27 cellular contexts compared by ENCODE assay signal in genomic region chr2:8107162-8107561, GRCh38.
"Had no signal": no experiment of that assay in that cellular context is flagged by ENCODE, and none has a peak within 500 bp of the region (broad histone marks: within the 10 kb centered on the region; RNA-seq: fewer than 3 reads in every experiment).

No MANE protein-coding gene starts in this region.

- H3K9me3 Mint-ChIP-seq: immature natural killer cell; memory B cell; naive B cell; stimulated activated memory B cell treated with anti-CD40 and anti-IgM and Interleukin-4, amounts not matched to agents 10 μg/mL and 1 μg/mL and 100 μg/mL, for 72 hours; stimulated activated naive CD8-positive, alpha-beta T cell treated with anti-CD3 and anti-CD28 coated beads, Interleukin-15, Interleukin-2, amounts not matched to agents 100 ng/mL and 50 ng/mL, for 24 hours had no signal

- H3K27me3 Mint-ChIP-seq: stimulated activated naive CD8-positive, alpha-beta T cell treated with anti-CD3 and anti-CD28 coated beads, Interleukin-15, Interleukin-2, amounts not matched to agents 100 ng/mL and 50 ng/mL, for 24 hours had no signal

- H3K4me1 Mint-ChIP-seq: memory B cell; naive B cell; stimulated activated memory B cell treated with anti-CD40 and anti-IgM and Interleukin-4, amounts not matched to agents 10 μg/mL and 1 μg/mL and 100 μg/mL, for 72 hours had no signal

- ATAC-seq: gastrocnemius medialis; left cardiac atrium; lower lobe of right lung; psoas muscle; sciatic nerve; stimulated activated memory B cell treated with anti-CD40 and anti-IgM and Interleukin-4, amounts not matched to agents 10 μg/mL and 1 μg/mL and 100 μg/mL, for 72 hours; upper lobe of right lung had no signal

- H3K36me3 ChIP-seq: esophagus muscularis mucosa, gastrocnemius medialis, left ventricle myocardium inferior, lower lobe of right lung, neural progenitor cell, spleen, tibial nerve, upper lobe of right lung, vagina had no signal

- H2AFZ ChIP-seq: neural progenitor cell had no signal

- H3K9ac ChIP-seq: neural progenitor cell had no signal

- H3K27ac Mint-ChIP-seq: memory B cell; naive B cell; neural progenitor cell; stimulated activated memory B cell treated with anti-CD40 and anti-IgM and Interleukin-4, amounts not matched to agents 10 μg/mL and 1 μg/mL and 100 μg/mL, for 72 hours; stimulated activated naive CD8-positive, alpha-beta T cell treated with anti-CD3 and anti-CD28 coated beads, Interleukin-15, Interleukin-2, amounts not matched to agents 100 ng/mL and 50 ng/mL, for 24 hours had no signal

- H3K27me3 ChIP-seq: esophagus muscularis mucosa, neural progenitor cell, spleen, tibial nerve, upper lobe of right lung, vagina had no signal

- H3K27ac ChIP-seq: esophagus muscularis mucosa, gastrocnemius medialis, left ventricle myocardium inferior, lower lobe of right lung, neural progenitor cell, psoas muscle, spleen, tibial nerve, upper lobe of right lung, vagina had no signal

- FAIRE-seq: endometrium, keratinocyte had no signal

- H3K4me2 ChIP-seq: neural progenitor cell had no signal

- H3K4me3 Mint-ChIP-seq: memory B cell; naive B cell; neural progenitor cell; stimulated activated memory B cell treated with anti-CD40 and anti-IgM and Interleukin-4, amounts not matched to agents 10 μg/mL and 1 μg/mL and 100 μg/mL, for 72 hours; stimulated activated naive CD8-positive, alpha-beta T cell treated with anti-CD3 and anti-CD28 coated beads, Interleukin-15, Interleukin-2, amounts not matched to agents 100 ng/mL and 50 ng/mL, for 24 hours had no signal

- H3K9me3 ChIP-seq: esophagus muscularis mucosa, gastrocnemius medialis, left ventricle myocardium inferior, lower lobe of right lung, psoas muscle, spleen, tibial nerve, upper lobe of right lung, vagina had no signal

- DNase-seq: cortex of kidney; effector memory CD4-positive, alpha-beta T cell; gastrocnemius medialis; glutamatergic neuron; left cardiac atrium; left ventricle myocardium inferior; lower lobe of right lung; midbrain; naive B cell; psoas muscle; retina; spleen; stimulated activated CD4-positive, alpha-beta T cell treated with anti-CD3 and anti-CD28 coated beads, Interleukin-15, amount 100 ng/mL, for 24 hours; stimulated activated CD4-positive, alpha-beta T cell treated with anti-CD3 and anti-CD28 coated beads, Interleukin-1b, Interleukin-23, amount 100 ng/mL, for 48 hours; stimulated activated CD4-positive, alpha-beta T cell treated with anti-CD3 and anti-CD28 coated beads, Interleukin-4, amount 100 ng/mL, for 24 hours; upper lobe of right lung had no signal

- H3K36me3 Mint-ChIP-seq: memory B cell; naive B cell; neural progenitor cell; stimulated activated memory B cell treated with anti-CD40 and anti-IgM and Interleukin-4, amounts not matched to agents 10 μg/mL and 1 μg/mL and 100 μg/mL, for 72 hours had no signal

- H3K4me1 ChIP-seq: gastrocnemius medialis, left ventricle myocardium inferior, lower lobe of right lung, neural progenitor cell, psoas muscle, tibial nerve, upper lobe of right lung had no signal

- H3K4me3 ChIP-seq: esophagus muscularis mucosa, gastrocnemius medialis, left ventricle myocardium inferior, lower lobe of right lung, neural progenitor cell, psoas muscle, spleen, tibial nerve, upper lobe of right lung, vagina had no signal
